Comparison of ENCODE assay signal across 1 cellular context in genomic region chr1:60470231-60470630, GRCh38.
TF ChIP-seq lines count a peak whose summit lies in the region.

No MANE protein-coding gene starts in this region.

TF ChIP-seq in endothelial cell of umbilical vein, 7 proteins besides CTCF, POLR2A, EP300 and RAD21 (continued from another document):
- TF ChIP-seq POLR2AphosphoS5 (IDR thresholded peaks at IDR 0.05; ENCODE audit: insufficient read depth, low read depth, low read length), result no peak
